8 cellular contexts compared by ENCODE assay signal in the genomic region with DNA sequence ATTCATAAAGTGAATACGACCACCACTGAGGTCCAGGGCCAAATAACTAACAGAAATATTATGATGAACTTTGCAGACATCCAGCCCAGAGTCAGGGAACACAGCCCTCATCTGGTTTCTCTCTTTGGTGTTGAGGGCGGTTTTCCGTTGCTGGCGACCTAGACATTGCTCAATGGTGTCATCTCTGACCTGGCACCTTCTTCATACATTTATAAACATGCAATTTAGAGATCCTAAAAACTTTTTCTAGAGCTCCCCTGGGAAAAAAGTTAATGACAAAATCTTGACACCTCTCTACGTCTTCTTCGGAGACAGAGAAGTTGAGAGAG. TPM values are rescaled to one million over a fixed set of nuclear protein-coding genes. Genes with fewer than 3 reads are reported as not detected.
DNase-seq lines count a peak whose midpoint lies in the region; ATAC-seq and TF ChIP-seq lines count a peak whose summit lies in the region.

No MANE protein-coding gene starts in this region.

- H3K9me3 ChIP-seq in MG63 (no peaks in the 10 kb centered on the region), breast epithelium (no peaks in the 10 kb centered on the region)

- ATAC-seq in HG03520 (IDR thresholded peaks at IDR 0.05; ENCODE audit: unreplicated experiment): no peak
- no peak for ATAC-seq in GM19351 (IDR thresholded peaks at IDR 0.05; ENCODE audit: unreplicated experiment)
- no peak for ATAC-seq in GM21390 (IDR thresholded peaks at IDR 0.05; ENCODE audit: unreplicated experiment)

- H3K4me3 ChIP-seq in AG10803 (ENCODE audit: low read length) (peak overlapping the region; percentile 74), MG63 (peak overlapping the region; percentile 83), breast epithelium (peak overlapping the region; percentile 69 to 98 (median 82))

- H3K27me3 ChIP-seq in MG63 (no peaks in the 10 kb centered on the region), breast epithelium (no peaks in the 10 kb centered on the region)

- no peaks in the 10 kb centered on the region for H3K36me3 ChIP-seq in MG63
- no peaks in the 10 kb centered on the region for H3K36me3 ChIP-seq in breast epithelium

- no peaks in the 10 kb centered on the region for H3K4me1 ChIP-seq in breast epithelium

- DNase-seq in AG10803 (ENCODE audit: low read depth): peak; percentile 34
- no peak for DNase-seq in MG63
- no peak for DNase-seq in breast epithelium (ENCODE audit: low spot score in 2 of 2)
- peak; percentile 16 for DNase-seq in mucosa of gallbladder (ENCODE audit: low spot score)
- no peak for DNase-seq in OCI-M2 (lab: John Stamatoyannopoulos, UW; ENCODE audit: unreplicated experiment)

- intact Hi-C loops in breast epithelium (cut with DNase I; ENCODE audit: low total_unique reads): loop anchor here (2.0 kb wide), 1 partner anchor 43 kb away; no protein-coding TSS in a partner anchor

- no peak for TF ChIP-seq POLR2A in breast epithelium (IDR thresholded peaks at IDR 0.05)

- TF ChIP-seq CTCF in AG10803 (conservative IDR thresholded peaks at IDR 0.05; ENCODE audit: low read length) (no peak), breast epithelium (IDR thresholded peaks at IDR 0.05) (no peak)

- H3K27ac ChIP-seq in breast epithelium: no peak overlapping the region

RNA-seq across cellular contexts. Expression of a gene that starts 0.3 kb away (rescaled TPM):
- 0.39 and 0.82 TPM in 2 replicates for total RNA-seq in MG63 (2014; rRNA removed; shearing (Covaris generic); ENCODE audit: low replicate concordance)
- total RNA-seq in breast epithelium: 10 to 100 TPM in 1 of 3 donors, 1 to 10 TPM in 2; 6.9 to 12.8 (median 6.9) TPM
- 3.1 TPM for total RNA-seq in mucosa of gallbladder

RNA-seq across cellular contexts. Expression of a gene that starts 32.5 kb away (rescaled TPM):
- total RNA-seq in MG63 (2014; rRNA removed; shearing (Covaris generic); ENCODE audit: low replicate concordance): 7.6 and 12.4 TPM in 2 replicates
- total RNA-seq in breast epithelium (10 to 100 TPM; 18.7 to 27.0 (median 20.6) TPM), mucosa of gallbladder (21.5 TPM)

Comparison
In these comparisons a context has a peak if more than half of its experiments do, and no peak if none do; other contexts are left out.
1. DNase-seq: peak in AG10803 (single experiment) and mucosa of gallbladder (single experiment); none in MG63 (single experiment), breast epithelium (0 of 2) and OCI-M2 (single experiment).
2. Peak in every context shown above with its lines, with median percentiles within 50 percentile points of each other: H3K4me3 ChIP-seq.